Comparison of ENCODE assay signal across 1 cellular context in genomic region chr16:78105517-78105916, GRCh38.
A peak's percentile ranks its signal among the peaks of the same experiment; 100 is the strongest.
TF ChIP-seq lines count a peak whose summit lies in the region.

No MANE protein-coding gene starts in this region.

TF ChIP-seq in HEK293, 187 proteins besides CTCF, POLR2A, EP300 and RAD21 (continued from another document):
- TF ChIP-seq, protein P1, sequence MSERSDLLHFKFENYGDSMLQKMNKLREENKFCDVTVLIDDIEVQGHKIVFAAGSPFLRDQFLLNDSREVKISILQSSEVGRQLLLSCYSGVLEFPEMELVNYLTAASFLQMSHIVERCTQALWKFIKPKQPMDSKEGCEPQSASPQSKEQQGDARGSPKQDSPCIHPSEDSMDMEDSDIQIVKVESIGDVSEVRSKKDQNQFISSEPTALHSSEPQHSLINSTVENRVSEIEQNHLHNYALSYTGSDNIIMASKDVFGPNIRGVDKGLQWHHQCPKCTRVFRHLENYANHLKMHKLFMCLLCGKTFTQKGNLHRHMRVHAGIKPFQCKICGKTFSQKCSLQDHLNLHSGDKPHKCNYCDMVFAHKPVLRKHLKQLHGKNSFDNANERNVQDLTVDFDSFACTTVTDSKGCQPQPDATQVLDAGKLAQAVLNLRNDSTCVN (tag by site-specific recombination; optimal IDR thresholded peaks at IDR 0.05), result no peak
- TF ChIP-seq ZNF776 (tag by site-specific recombination; IDR thresholded peaks at IDR 0.05; ENCODE audit: borderline replicate concordance) (no peak), ZNF777 (tag by site-specific recombination; IDR thresholded peaks at IDR 0.05; ENCODE audit: borderline replicate concordance) (no peak), ZNF23 (tag by site-specific recombination; IDR thresholded peaks at IDR 0.05; ENCODE audit: borderline replicate concordance) (no peak), ZBTB8A (tag by site-specific recombination; IDR thresholded peaks at IDR 0.05) (peak; percentile 73), ZNF335 (tag by site-specific recombination; conservative IDR thresholded peaks at IDR 0.05) (peak; percentile 78), ZNF10 (tag by site-specific recombination; IDR thresholded peaks at IDR 0.05) (0 out of 2 replicates have a peak, but pooled peaks have one; percentile 12), ZSCAN30 (tag by site-specific recombination; IDR thresholded peaks at IDR 0.05) (no peak), ZNF623 (tag by site-specific recombination; IDR thresholded peaks at IDR 0.05) (no peak), ZNF157 (tag by site-specific recombination; IDR thresholded peaks at IDR 0.05) (no peak), ZNF561 (tag by site-specific recombination; IDR thresholded peaks at IDR 0.05; ENCODE audit: borderline replicate concordance) (0 out of 2 replicates have a peak, but pooled peaks have one; percentile 43), ZNF146 (tag by site-specific recombination; IDR thresholded peaks at IDR 0.05) (no peak), FEZF1 (tag by site-specific recombination; IDR thresholded peaks at IDR 0.05) (peak; percentile 73)
- TF ChIP-seq, protein P2, sequence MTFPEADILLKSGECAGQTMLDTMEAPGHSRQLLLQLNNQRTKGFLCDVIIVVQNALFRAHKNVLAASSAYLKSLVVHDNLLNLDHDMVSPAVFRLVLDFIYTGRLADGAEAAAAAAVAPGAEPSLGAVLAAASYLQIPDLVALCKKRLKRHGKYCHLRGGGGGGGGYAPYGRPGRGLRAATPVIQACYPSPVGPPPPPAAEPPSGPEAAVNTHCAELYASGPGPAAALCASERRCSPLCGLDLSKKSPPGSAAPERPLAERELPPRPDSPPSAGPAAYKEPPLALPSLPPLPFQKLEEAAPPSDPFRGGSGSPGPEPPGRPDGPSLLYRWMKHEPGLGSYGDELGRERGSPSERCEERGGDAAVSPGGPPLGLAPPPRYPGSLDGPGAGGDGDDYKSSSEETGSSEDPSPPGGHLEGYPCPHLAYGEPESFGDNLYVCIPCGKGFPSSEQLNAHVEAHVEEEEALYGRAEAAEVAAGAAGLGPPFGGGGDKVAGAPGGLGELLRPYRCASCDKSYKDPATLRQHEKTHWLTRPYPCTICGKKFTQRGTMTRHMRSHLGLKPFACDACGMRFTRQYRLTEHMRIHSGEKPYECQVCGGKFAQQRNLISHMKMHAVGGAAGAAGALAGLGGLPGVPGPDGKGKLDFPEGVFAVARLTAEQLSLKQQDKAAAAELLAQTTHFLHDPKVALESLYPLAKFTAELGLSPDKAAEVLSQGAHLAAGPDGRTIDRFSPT (tag by site-specific recombination; IDR thresholded peaks at IDR 0.05), result no peak
